34 cellular contexts compared by ENCODE assay signal in the genomic region with DNA sequence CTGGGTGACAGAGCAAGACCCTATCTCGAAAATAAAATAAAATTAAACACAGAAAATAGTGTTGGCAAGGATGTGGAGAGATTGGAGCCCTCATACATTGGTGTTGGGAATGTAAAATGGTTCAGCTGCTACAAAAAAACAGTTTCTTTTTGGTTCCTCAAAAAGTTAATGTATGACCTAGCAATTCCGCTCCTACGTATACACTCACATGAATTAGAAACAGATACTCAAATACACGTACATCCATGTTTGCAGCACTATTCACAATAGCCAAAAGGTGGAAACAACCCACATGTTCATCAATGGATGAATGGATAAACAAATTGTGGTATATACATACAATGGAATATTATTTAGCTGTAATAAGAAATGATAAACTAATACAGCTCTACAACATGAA.
"Had no signal": no experiment of that assay in that cellular context is flagged by ENCODE, and none has a peak within 500 bp of the region (broad histone marks: within the 10 kb centered on the region; RNA-seq: fewer than 3 reads in every experiment).

No MANE protein-coding gene starts in this region.

- H3K27ac ChIP-seq: KMS-11 had no signal

- H3K9ac ChIP-seq: KMS-11 had no signal

- H3K4me3 ChIP-seq: MG63 had no signal

- H3K9me3 ChIP-seq: MG63 had no signal

- H3K36me3 ChIP-seq: MG63 had no signal

- H3K27me3 ChIP-seq: MG63 had no signal

- H3K4me2 ChIP-seq: KMS-11 had no signal

- DNase-seq: Kasumi-1, MG63, MM.1S, MV-4-11, NCI-H1048, NCI-H1092, NCI-H1092 treated with DMSO at 0.1 percent for 48 hours, NCI-H1105, NCI-H1105 treated with DMSO at 0.1 percent for 48 hours, NCI-H1417, NCI-H1417 treated with DMSO at 0.1 percent for 48 hours, NCI-H1436, NCI-H1436 treated with DMSO at 0.1 percent for 48 hours, NCI-H146, NCI-H1694, NCI-H1694 treated with DMSO at 0.1 percent for 48 hours, NCI-H187, NCI-H187 treated with DMSO at 0.1 percent for 48 hours, NCI-H1930, NCI-H2029, NCI-H2029 treated with DMSO at 0.1 percent for 48 hours, NCI-H2081, NCI-H2081 treated with DMSO at 0.1 percent for 48 hours, NCI-H2107, NCI-H2171, NCI-H2171 treated with DMSO at 0.1 percent for 48 hours, NCI-H2227 treated with DMSO at 0.1 percent for 48 hours, NCI-H345, NCI-H446, NCI-H446 treated with DMSO at 0.1 percent for 48 hours, NCI-H510A, NCI-H510A treated with DMSO at 0.1 percent for 48 hours, NCI-H524 had no signal
